ENCODE assay signal across 18 cellular contexts in the genomic region with DNA sequence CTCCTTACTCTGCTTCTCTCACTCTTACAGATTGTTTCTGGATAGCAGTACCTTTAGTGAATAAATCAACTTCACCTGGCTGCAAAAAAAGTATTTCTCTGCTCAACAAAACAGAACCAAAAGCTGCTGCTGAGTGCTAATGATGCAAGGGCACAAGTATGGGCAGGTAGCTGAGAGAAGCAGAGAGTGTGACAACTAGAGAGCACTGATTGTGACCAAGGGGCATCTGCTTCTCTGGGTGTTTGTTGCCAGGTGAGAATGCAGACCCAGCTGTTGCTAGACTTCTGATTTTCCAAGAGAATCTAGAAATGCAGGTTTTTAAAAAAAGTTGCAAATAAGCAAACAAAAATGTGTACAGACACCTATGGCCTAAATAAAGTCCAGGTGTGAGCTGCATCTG. TPM values are rescaled to one million over a fixed set of nuclear protein-coding genes. Genes with fewer than 3 reads are reported as not detected.
DNase-seq lines count a peak whose midpoint lies in the region; ATAC-seq, FAIRE-seq and TF ChIP-seq lines count a peak whose summit lies in the region.
"Had no signal": no experiment of that assay in that cellular context is flagged by ENCODE, and none has a peak within 500 bp of the region (broad histone marks: within the 10 kb centered on the region; RNA-seq: fewer than 3 reads in every experiment).

No MANE protein-coding gene starts in this region.

- peaks cover 82% of the 10 kb centered on the region for H3K4me1 Mint-ChIP-seq in activated CD8-positive, alpha-beta memory T cell treated with anti-CD3 and anti-CD28 coated beads, Interleukin-2, amount 10 ng/mL, durations not matched to agents 7 days and 5 days

- peaks cover 19% of the 10 kb centered on the region for H3F3A ChIP-seq in smooth muscle cell (ENCODE audit: low read depth)

- H3K4me3 ChIP-seq in KMS-11 (IDR thresholded peaks at IDR 0.05; ENCODE audit: insufficient read depth, low read depth, low read length) (no peak overlapping the region), bronchial epithelial cell (ENCODE audit: low read depth, low read length) (no peak overlapping the region), smooth muscle cell (no peak overlapping the region)
- H3K4me3 ChIP-seq: cardiac muscle cell, dorsolateral prefrontal cortex, heart left ventricle had no signal

- FAIRE-seq in bronchial epithelial cell (lab: Jason Lieb, UNC) = no peak
- FAIRE-seq: islet of Langerhans had no signal

- peaks cover 6% of the 10 kb centered on the region for H3K9me3 Mint-ChIP-seq in activated CD8-positive, alpha-beta memory T cell treated with anti-CD3 and anti-CD28 coated beads, Interleukin-2, amount 10 ng/mL, durations not matched to agents 7 days and 5 days (ENCODE audit: low read depth)

- H3K4me3 Mint-ChIP-seq in activated CD8-positive, alpha-beta memory T cell treated with anti-CD3 and anti-CD28 coated beads, Interleukin-2, amount 10 ng/mL, durations not matched to agents 7 days and 5 days = no peak overlapping the region

- H3K9ac ChIP-seq in KMS-11 (no peak overlapping the region), smooth muscle cell (ENCODE audit: low read depth) (peak overlapping the region; percentile 63)

- CTCF ChIA-PET in activated CD8-positive, alpha-beta memory T cell treated with anti-CD3 and anti-CD28 coated beads, Interleukin-2, amount 10 ng/mL, durations not matched to agents 7 days and 5 days (lab: Charles Lee) = interaction anchor here (1.2 to 13.5 kb wide), 5 partner anchors 24 to 53 kb away, joined by 3 to 171 read pairs (median 13); partner anchors contain the start of gene PPIF

- H3K4me1 ChIP-seq in KMS-11 (ENCODE audit: low read depth, poor library complexity, severe bottlenecking) = peaks cover 73% of the 10 kb centered on the region
- H3K4me1 ChIP-seq in smooth muscle cell (ENCODE audit: low read depth) = peaks cover 6% of the 10 kb centered on the region

- H3K27ac ChIP-seq in KMS-11 = no peak overlapping the region; the same call in 1 of the 2 replicates
- peak overlapping the region; percentile 79 for H3K27ac ChIP-seq in smooth muscle cell (ENCODE audit: low read depth)
- H3K27ac ChIP-seq: cardiac muscle cell had no signal

- H3K79me2 ChIP-seq in KMS-11 (ENCODE audit: insufficient read depth, low read depth) (no peaks in the 10 kb centered on the region), smooth muscle cell (ENCODE audit: low read depth) (no peaks in the 10 kb centered on the region)

- H3K27me3 ChIP-seq in KMS-11 (ENCODE audit: insufficient read depth, low read depth) (no peaks in the 10 kb centered on the region), bronchial epithelial cell (ENCODE audit: control insufficient read depth, insufficient read depth, low read length) (no peaks in the 10 kb centered on the region), smooth muscle cell (ENCODE audit: low read depth) (no peaks in the 10 kb centered on the region)
- H3K27me3 ChIP-seq: cardiac muscle cell, dorsolateral prefrontal cortex, heart left ventricle had no signal

- DNase-seq in activated CD8-positive, alpha-beta memory T cell treated with anti-CD3 and anti-CD28 coated beads, Interleukin-2, amount 10 ng/mL, durations not matched to agents 7 days and 5 days = no peak
- no peak for DNase-seq in activated CD8-positive, alpha-beta memory T cell treated with anti-CD3 and anti-CD28 coated beads for 24 hours
- DNase-seq in bronchial epithelial cell (ENCODE audit: low read depth) (peak; percentile 57), smooth muscle cell (lab: John Stamatoyannopoulos, UW; ENCODE audit: unreplicated experiment) (no peak), NCI-H1092 treated with DMSO at 0.1 percent for 48 hours (lab: John Stamatoyannopoulos, UW) (no peak), NCI-H1417 treated with DMSO at 0.1 percent for 48 hours (lab: John Stamatoyannopoulos, UW) (no peak)
- DNase-seq: activated naive CD4-positive, alpha-beta T cell treated with anti-CD3 and anti-CD28 coated beads, Interleukin-2, amount 50 U/mL, for 16 hours; mesendoderm; NCI-H187; NCI-H524 treated with DMSO at 0.1 percent for 48 hours; stimulated activated naive CD4-positive, alpha-beta T cell treated with Interleukin-2 at 50 U/mL for 16 hours had no signal

- H3K4me2 ChIP-seq in KMS-11 (peak overlapping the region; percentile 12; the same call in 1 of the 2 replicates), smooth muscle cell (peak overlapping the region; percentile 41)

- H3K27ac Mint-ChIP-seq in activated CD8-positive, alpha-beta memory T cell treated with anti-CD3 and anti-CD28 coated beads, Interleukin-2, amount 10 ng/mL, durations not matched to agents 7 days and 5 days = peak overlapping the region; percentile 97

- no peaks in the 10 kb centered on the region for H4K20me1 ChIP-seq in KMS-11 (ENCODE audit: insufficient read depth)
- no peaks in the 10 kb centered on the region for H4K20me1 ChIP-seq in smooth muscle cell (ENCODE audit: low read depth)

- H3K36me3 ChIP-seq in KMS-11 (ENCODE audit: insufficient read depth) = no peaks in the 10 kb centered on the region
- H3K36me3 ChIP-seq in bronchial epithelial cell (ENCODE audit: control insufficient read depth, insufficient read depth, low read length) = no peaks in the 10 kb centered on the region
- H3K36me3 ChIP-seq in smooth muscle cell (ENCODE audit: low read depth) = no peaks in the 10 kb centered on the region
- H3K36me3 ChIP-seq: cardiac muscle cell, heart left ventricle had no signal

- no peaks in the 10 kb centered on the region for H3K9me3 ChIP-seq in smooth muscle cell (replicated peaks; ENCODE audit: low read depth)

- ATAC-seq in activated CD8-positive, alpha-beta memory T cell treated with anti-CD3 and anti-CD28 coated beads, Interleukin-2, amount 10 ng/mL, durations not matched to agents 7 days and 5 days = no peak
- ATAC-seq in HG03045 (IDR thresholded peaks at IDR 0.05; ENCODE audit: unreplicated experiment) = no peak
- ATAC-seq: heart left ventricle, SK-N-SH treated with all-trans-retinoic acid at 6 μM for 48 hours had no signal

- H3K36me3 Mint-ChIP-seq in activated CD8-positive, alpha-beta memory T cell treated with anti-CD3 and anti-CD28 coated beads, Interleukin-2, amount 10 ng/mL, durations not matched to agents 7 days and 5 days = peaks cover 20% of the 10 kb centered on the region

- TF ChIP-seq CTCF in KMS-11 (conservative IDR thresholded peaks at IDR 0.05; ENCODE audit: low read depth, low read length) = no peak
- TF ChIP-seq CTCF in bronchial epithelial cell (IDR thresholded peaks at IDR 0.05; ENCODE audit: insufficient read depth, low read length, severe bottlenecking) = no peak
- no peak for TF ChIP-seq CTCF in smooth muscle cell (IDR thresholded peaks at IDR 0.05; ENCODE audit: borderline replicate concordance, insufficient read depth, poor library complexity, severe bottlenecking)

- H3K27me3 Mint-ChIP-seq in activated CD8-positive, alpha-beta memory T cell treated with anti-CD3 and anti-CD28 coated beads, Interleukin-2, amount 10 ng/mL, durations not matched to agents 7 days and 5 days = no peaks in the 10 kb centered on the region

- no peak overlapping the region for H2AFZ ChIP-seq in KMS-11 (ENCODE audit: low read depth)
- no peak overlapping the region for H2AFZ ChIP-seq in smooth muscle cell (ENCODE audit: low read depth)

RNA-seq across cellular contexts. Expression of gene PPIF, which starts 25.3 kb away (rescaled TPM):
- total RNA-seq in activated CD8-positive, alpha-beta memory T cell treated with anti-CD3 and anti-CD28 coated beads, Interleukin-2, amount 10 ng/mL, durations not matched to agents 7 days and 5 days = 100 to 1,000 TPM; 119 to 144 TPM
- total RNA-seq in bronchial epithelial cell = 19.5 and 27.1 TPM in 2 replicates
- total RNA-seq in smooth muscle cell = 24.3 and 28.5 TPM in 2 replicates
- 29.7 and 35.2 TPM in 2 replicates for polyA plus RNA-seq in smooth muscle cell
